ENCODE assay signal across 36 cellular contexts in the genomic region with DNA sequence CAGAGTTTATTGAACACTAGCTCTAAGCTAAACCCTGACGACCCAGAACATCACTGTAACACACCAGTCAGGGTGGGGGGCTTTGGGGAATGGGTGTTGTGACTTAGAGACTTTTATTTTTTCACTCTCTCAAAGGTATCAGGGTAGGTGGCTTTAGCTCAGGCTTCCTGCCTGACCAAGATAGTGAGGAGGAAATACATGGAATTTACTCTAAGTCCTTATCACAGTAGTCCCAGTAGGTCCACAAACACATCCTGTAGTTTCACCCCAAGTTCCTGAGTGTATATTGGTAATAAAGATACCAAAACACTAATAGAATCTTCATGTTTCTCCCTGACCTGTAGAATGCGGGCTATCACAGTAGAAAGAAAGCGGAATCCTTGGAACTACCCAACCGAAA. TPM values are rescaled to one million over a fixed set of nuclear protein-coding genes. Genes with fewer than 3 reads are reported as not detected.
"Had no signal": no experiment of that assay in that cellular context is flagged by ENCODE, and none has a peak within 500 bp of the region (broad histone marks: within the 10 kb centered on the region; RNA-seq: fewer than 3 reads in every experiment).

No MANE protein-coding gene starts in this region.

- H2AFZ ChIP-seq: hepatocyte had no signal

- FAIRE-seq: colon, endometrium had no signal

- H3K27ac ChIP-seq: adrenal gland, body of pancreas, esophagus squamous epithelium, gastroesophageal sphincter, heart right ventricle, hepatocyte, VCaP had no signal

- H3K9me3 Mint-ChIP-seq: activated CD8-positive, alpha-beta T cell treated with anti-CD3 and anti-CD28 coated beads for 36 hours; activated naive CD8-positive, alpha-beta T cell treated with anti-CD3 and anti-CD28 coated beads for 36 hours; activated naive CD8-positive, alpha-beta T cell treated with anti-CD3 and anti-CD28 coated beads, Interleukin-2, amount 50 U/mL, for 24 hours; activated T-cell treated with anti-CD3 and anti-CD28 coated beads, Interleukin-2, amount 50 U/mL, for 4 hours; activated T-helper 17 cell treated with anti-CD3 and anti-CD28 coated beads, Interleukin-2, amount 50 U/mL, for 72 hours; T-cell; T-helper 1 cell treated with Interleukin-12 subunit alpha and Interleukin-12 subunit beta and Interleukin-4 antibody, amounts not matched to agents 30 μg/mL and 1 μg/mL, for 36 hours; T-helper 2 cell treated with Interferon-gamma antibody and Interleukin-4, amounts not matched to agents 5 μg/mL and 100 μg/mL, for 36 hours; WTC11 had no signal

- ATAC-seq: activated CD8-positive, alpha-beta T cell treated with anti-CD3 and anti-CD28 coated beads for 36 hours; activated naive CD8-positive, alpha-beta T cell treated with anti-CD3 and anti-CD28 coated beads, Interleukin-2, amount 50 U/mL, for 24 hours; activated T-cell treated with anti-CD3 and anti-CD28 coated beads, Interleukin-2, amount 50 U/mL, for 4 hours; activated T-helper 17 cell treated with anti-CD3 and anti-CD28 coated beads, Interleukin-2, amount 50 U/mL, for 72 hours; body of pancreas; gastroesophageal sphincter; heart right ventricle; T-cell; WTC11 had no signal

- H3K27me3 ChIP-seq: adrenal gland, body of pancreas, heart right ventricle, hepatocyte had no signal

- H3K79me2 ChIP-seq: hepatocyte had no signal

- DNase-seq: activated CD4-positive, alpha-beta T cell treated with anti-CD3 and anti-CD28 coated beads for 1 hour; activated CD4-positive, alpha-beta T cell treated with anti-CD3 and anti-CD28 coated beads for 48 hours; activated CD4-positive, alpha-beta T cell treated with anti-CD3 and anti-CD28 coated beads, Interleukin-2, amount 50 U/mL, for 1 hour; activated CD4-positive, alpha-beta T cell treated with anti-CD3 and anti-CD28 coated beads, Interleukin-2, amount 50 U/mL, for 48 hours; activated CD8-positive, alpha-beta memory T cell treated with anti-CD3 and anti-CD28 coated beads for 24 hours; activated CD8-positive, alpha-beta T cell treated with anti-CD3 and anti-CD28 coated beads for 36 hours; activated effector memory CD4-positive, alpha-beta T cell treated with Interleukin-2 at 50 U/mL for 16 hours; activated gamma-delta T cell treated with Interleukin-2 at 50 U/mL for 16 hours; activated naive CD4-positive, alpha-beta T cell treated with anti-CD3 and anti-CD28 coated beads, Interleukin-2, amount 50 U/mL, for 16 hours; activated naive CD4-positive, alpha-beta T cell treated with Interleukin-2 at 50 U/mL for 16 hours; activated naive CD8-positive, alpha-beta T cell treated with anti-CD3 and anti-CD28 coated beads for 36 hours; activated naive CD8-positive, alpha-beta T cell treated with anti-CD3 and anti-CD28 coated beads, Interleukin-2, amount 50 U/mL, for 24 hours; activated T-cell treated with anti-CD3 and anti-CD28 coated beads, Interleukin-2, amount 50 U/mL, for 4 hours; adrenal gland; amygdala; aorta; body of pancreas; caudate nucleus; cortex of kidney; effector CD8-positive, alpha-beta T cell; erythroblast; esophagus squamous epithelium; foreskin melanocyte; heart right ventricle; SW 1271; T-cell had no signal

- H3K9me3 ChIP-seq: adrenal gland, body of pancreas, esophagus squamous epithelium, gastroesophageal sphincter, heart right ventricle had no signal

- H3K4me1 ChIP-seq: adrenal gland, body of pancreas, esophagus squamous epithelium, gastroesophageal sphincter had no signal

- H3K36me3 Mint-ChIP-seq: activated naive CD8-positive, alpha-beta T cell treated with anti-CD3 and anti-CD28 coated beads for 36 hours; T-cell; WTC11 had no signal

- H3K4me1 Mint-ChIP-seq: activated naive CD8-positive, alpha-beta T cell treated with anti-CD3 and anti-CD28 coated beads for 36 hours; activated naive CD8-positive, alpha-beta T cell treated with anti-CD3 and anti-CD28 coated beads, Interleukin-2, amount 50 U/mL, for 24 hours; activated T-helper 17 cell treated with anti-CD3 and anti-CD28 coated beads, Interleukin-2, amount 50 U/mL, for 72 hours; T-cell; WTC11 had no signal

- H3K4me3 Mint-ChIP-seq: activated CD8-positive, alpha-beta T cell treated with anti-CD3 and anti-CD28 coated beads for 36 hours; activated naive CD8-positive, alpha-beta T cell treated with anti-CD3 and anti-CD28 coated beads for 36 hours; activated naive CD8-positive, alpha-beta T cell treated with anti-CD3 and anti-CD28 coated beads, Interleukin-2, amount 50 U/mL, for 24 hours; activated T-cell treated with anti-CD3 and anti-CD28 coated beads, Interleukin-2, amount 50 U/mL, for 4 hours; activated T-helper 17 cell treated with anti-CD3 and anti-CD28 coated beads, Interleukin-2, amount 50 U/mL, for 72 hours; T-cell; T-helper 1 cell treated with Interleukin-12 subunit alpha and Interleukin-12 subunit beta and Interleukin-4 antibody, amounts not matched to agents 30 μg/mL and 1 μg/mL, for 36 hours; T-helper 2 cell treated with Interferon-gamma antibody and Interleukin-4, amounts not matched to agents 5 μg/mL and 100 μg/mL, for 36 hours; WTC11 had no signal

- H3K27ac Mint-ChIP-seq: activated CD8-positive, alpha-beta T cell treated with anti-CD3 and anti-CD28 coated beads for 36 hours; activated naive CD8-positive, alpha-beta T cell treated with anti-CD3 and anti-CD28 coated beads for 36 hours; activated naive CD8-positive, alpha-beta T cell treated with anti-CD3 and anti-CD28 coated beads, Interleukin-2, amount 50 U/mL, for 24 hours; activated T-helper 17 cell treated with anti-CD3 and anti-CD28 coated beads, Interleukin-2, amount 50 U/mL, for 72 hours; T-cell; T-helper 1 cell treated with Interleukin-12 subunit alpha and Interleukin-12 subunit beta and Interleukin-4 antibody, amounts not matched to agents 30 μg/mL and 1 μg/mL, for 36 hours; T-helper 2 cell treated with Interferon-gamma antibody and Interleukin-4, amounts not matched to agents 5 μg/mL and 100 μg/mL, for 36 hours; WTC11 had no signal

- H3K4me2 ChIP-seq: hepatocyte had no signal

- H3K4me3 ChIP-seq: adrenal gland, body of pancreas, esophagus squamous epithelium, gastroesophageal sphincter, heart right ventricle, hepatocyte had no signal

- H3K36me3 ChIP-seq: adrenal gland, esophagus squamous epithelium, gastroesophageal sphincter, heart right ventricle had no signal

- H3K27me3 Mint-ChIP-seq: activated naive CD8-positive, alpha-beta T cell treated with anti-CD3 and anti-CD28 coated beads for 36 hours; activated naive CD8-positive, alpha-beta T cell treated with anti-CD3 and anti-CD28 coated beads, Interleukin-2, amount 50 U/mL, for 24 hours; activated T-helper 17 cell treated with anti-CD3 and anti-CD28 coated beads, Interleukin-2, amount 50 U/mL, for 72 hours; T-cell had no signal

RNA-seq across cellular contexts. Expression of gene GJA5, which starts 15.1 kb away (rescaled TPM):
- total RNA-seq: activated CD8-positive, alpha-beta T cell treated with anti-CD3 and anti-CD28 coated beads for 36 hours; activated naive CD8-positive, alpha-beta T cell treated with anti-CD3 and anti-CD28 coated beads for 36 hours; activated T-cell treated with anti-CD3 and anti-CD28 coated beads, Interleukin-2, amount 50 U/mL, for 4 hours; activated T-helper 17 cell treated with anti-CD3 and anti-CD28 coated beads, Interleukin-2, amount 50 U/mL, for 72 hours; fibroblast of lung; T-cell had no signal
